ENCODE assay signal across 8 cellular contexts in genomic region chr12:84502907-84503787, GRCh38.
DNase-seq lines count a peak whose midpoint lies in the region; ATAC-seq, FAIRE-seq and TF ChIP-seq lines count a peak whose summit lies in the region.

No MANE protein-coding gene starts in this region.

- H3K4me1 ChIP-seq in A673 (ENCODE audit: insufficient read depth, low read length, poor library complexity, severe bottlenecking) (peaks cover under 1% of the 10 kb centered on the region), HCT116 (ENCODE audit: control insufficient read depth in 1 of 2, insufficient read depth in 2 of 2, low read length in 2 of 2) (peaks cover 0 to 16% of the 10 kb centered on the region in 2 experiments; a peak in 2 of 4 replicates), MM.1S (ENCODE audit: low read length) (no peaks in the 10 kb centered on the region), small intestine (ENCODE audit: control insufficient read depth in 2 of 2, insufficient read depth in 1 of 2, low read depth in 1 of 2, low read length in 1 of 2) (no peaks in the 10 kb centered on the region)

- BruUV-seq in A673 (replicated peaks; lab: Mats Ljungman, UMichigan), result no TSS peak
- no TSS peak for BruUV-seq in HCT116 (replicated peaks; lab: Mats Ljungman, UMichigan)

- H3K9me3 Mint-ChIP-seq in glutamatergic neuron (ENCODE audit: unreplicated experiment), result no peaks in the 10 kb centered on the region

- H3K27me3 ChIP-seq in A673 (replicated peaks; ENCODE audit: insufficient read depth, low read depth, low read length, poor library complexity) (no peaks in the 10 kb centered on the region), HCT116 (ENCODE audit: insufficient read depth, low read length) (no peaks in the 10 kb centered on the region), MM.1S (replicated peaks; ENCODE audit: insufficient read depth, low read length) (no peaks in the 10 kb centered on the region), small intestine (ENCODE audit: control insufficient read depth in 2 of 2, insufficient read depth in 2 of 2, low read length in 2 of 2) (no peaks in the 10 kb centered on the region)

- H3K27ac ChIP-seq in A673 (ENCODE audit: low read depth, low read length, poor library complexity, severe bottlenecking), result no peak overlapping the region
- H3K27ac ChIP-seq in HCT116 (ENCODE audit: low read depth, low read length), result no peak overlapping the region
- no peak overlapping the region for H3K27ac ChIP-seq in MM.1S (ENCODE audit: low read length)
- no peak overlapping the region for H3K27ac ChIP-seq in small intestine (ENCODE audit: low read depth in 1 of 2, low read length in 1 of 2)

- DNase-seq in A673 (ENCODE audit: low spot score) (peak; percentile 74), GM04503 (ENCODE audit: low read depth) (peak; percentile 26), HCT116 (ENCODE audit: low read depth, low spot score) (peak; percentile 42), MM.1S (peak; percentile 60), UCSD-AML1 (lab: John Stamatoyannopoulos, UW; ENCODE audit: unreplicated experiment) (peak; percentile 12), glutamatergic neuron (peak; percentile 64), small intestine (peak; percentile 27)
- no peak for DNase-seq in activated naive CD4-positive, alpha-beta T cell treated with Interleukin-2 at 50 U/mL for 16 hours

- POLR2A ChIA-PET in A673 (lab: Charles Lee; ENCODE audit: low non-redundant PET), result no interaction called here
- POLR2A ChIA-PET in HCT116 (lab: Charles Lee), result no interaction called here

- CTCF ChIA-PET in A673 (lab: Charles Lee), result interaction anchor here (0.5 to 1.7 kb wide), 4 partner anchors 339 to 1817 kb away, joined by 3 to 8 read pairs (median 6); no protein-coding TSS in a partner anchor
- CTCF ChIA-PET in HCT116 (lab: Charles Lee), result interaction anchor here (0.7 to 1.8 kb wide), 6 partner anchors 339 to 1816 kb away, joined by 3 to 11 read pairs (median 4); no protein-coding TSS in a partner anchor

- H3K4me3 Mint-ChIP-seq in glutamatergic neuron (ENCODE audit: unreplicated experiment), result no peak overlapping the region

- H3K27ac Mint-ChIP-seq in glutamatergic neuron (ENCODE audit: unreplicated experiment), result no peak overlapping the region

- no peaks in the 10 kb centered on the region for H3F3A ChIP-seq in MM.1S (ENCODE audit: insufficient read depth, low read length)

- H4K20me1 ChIP-seq in HCT116 (ENCODE audit: insufficient read depth), result no peaks in the 10 kb centered on the region
- H4K20me1 ChIP-seq in MM.1S (ENCODE audit: insufficient read depth, low read length), result no peaks in the 10 kb centered on the region

- ATAC-seq in HCT116, result peak; percentile 90

- peak; percentile 76 for TF ChIP-seq CTCF in A673 (conservative IDR thresholded peaks at IDR 0.05; ENCODE audit: low read depth, low read length)
- TF ChIP-seq CTCF in HCT116 (IDR thresholded peaks at IDR 0.05 in 2 of 3, conservative IDR thresholded peaks at IDR 0.05 in 1 of 3; ENCODE audit: borderline replicate concordance in 1 of 3, insufficient read depth in 1 of 3, low read depth in 2 of 3, low read length in 2 of 3), result peak; percentile 41 to 77 (median 65); a peak in 5 of 6 replicates
- peak; percentile 69 for TF ChIP-seq CTCF in MM.1S (IDR thresholded peaks at IDR 0.05; ENCODE audit: low read length)
- TF ChIP-seq CTCF in glutamatergic neuron (IDR thresholded peaks at IDR 0.05; ENCODE audit: partially characterized antibody, unreplicated experiment), result peak; percentile 67

- H3K27me3 Mint-ChIP-seq in glutamatergic neuron (ENCODE audit: unreplicated experiment), result no peaks in the 10 kb centered on the region

- H3K9me3 ChIP-seq in A673 (ENCODE audit: low read depth, low read length, poor library complexity, severe bottlenecking), result no peaks in the 10 kb centered on the region
- no peaks in the 10 kb centered on the region for H3K9me3 ChIP-seq in HCT116 (ENCODE audit: control insufficient read depth in 1 of 2, insufficient read depth in 1 of 2, low read depth in 1 of 2, low read length in 2 of 2)
- no peaks in the 10 kb centered on the region for H3K9me3 ChIP-seq in MM.1S (replicated peaks; ENCODE audit: insufficient read depth, low read length)
- no peaks in the 10 kb centered on the region for H3K9me3 ChIP-seq in small intestine (ENCODE audit: control insufficient read depth, low read depth)

- intact Hi-C loops in A673 (cut with micrococcal nuclease; ENCODE audit: unreplicated experiment), result loop anchor here (2.0 to 10.0 kb wide), 4 partner anchors 676 to 1976 kb away; partner anchors contain the start of gene TMTC2
- intact Hi-C loops in HCT116 (cut with micrococcal nuclease), result loop anchor here (1.0 to 10.0 kb wide), 5 partner anchors 342 to 1976 kb away; partner anchors contain the start of gene TMTC2

- no peak overlapping the region for H3K9ac ChIP-seq in HCT116 (ENCODE audit: low read length)
- H3K9ac ChIP-seq in MM.1S (ENCODE audit: low read length), result no peak overlapping the region

- H3K4me1 Mint-ChIP-seq in glutamatergic neuron (ENCODE audit: low read depth, unreplicated experiment), result peaks cover 9% of the 10 kb centered on the region

- no peaks in the 10 kb centered on the region for H3K36me3 Mint-ChIP-seq in glutamatergic neuron (ENCODE audit: unreplicated experiment)

- H3K4me3 ChIP-seq in A673 (ENCODE audit: low read depth, low read length, poor library complexity, severe bottlenecking) (no peak overlapping the region), HCT116 (replicated peaks in 1 of 2; ENCODE audit: low read depth in 1 of 2, low read length in 2 of 2) (no peak overlapping the region), MM.1S (ENCODE audit: low read length) (no peak overlapping the region), small intestine (ENCODE audit: low read depth in 1 of 2, low read length in 2 of 2) (no peak overlapping the region)

- RAD21 ChIA-PET in HCT116 (lab: Charles Lee; ENCODE audit: low non-redundant PET in 1 of 2, low total read pairs in 2 of 2, uncharacterized antibody in 2 of 2, unreplicated experiment in 2 of 2), result interaction anchor here in 1 of 2 experiments (1.0 to 1.4 kb wide), 2 partner anchors 677 to 1745 kb away, joined by 3 to 4 read pairs; no protein-coding TSS in a partner anchor

- no peaks in the 10 kb centered on the region for H3K79me2 ChIP-seq in HCT116 (ENCODE audit: insufficient read depth, low read length)
- H3K79me2 ChIP-seq in MM.1S (ENCODE audit: low read length), result no peaks in the 10 kb centered on the region

- FAIRE-seq in small intestine (lab: Jason Lieb, UNC), result no peak

- 49 to 54% (median 51%) methylated on average over 4 of the region's 4 CpGs for whole genome bisulfite sequencing in small intestine, 3 donors

- H3K9me2 ChIP-seq in HCT116 (ENCODE audit: insufficient read depth), result no peaks in the 10 kb centered on the region
- H3K9me2 ChIP-seq in MM.1S (replicated peaks; ENCODE audit: insufficient read depth, low read length), result no peaks in the 10 kb centered on the region

- no peak overlapping the region for H2AFZ ChIP-seq in HCT116 (ENCODE audit: low read depth, low read length, poor library complexity, severe bottlenecking)
- no peak overlapping the region; the same call in 1 of the 2 replicates for H2AFZ ChIP-seq in MM.1S (ENCODE audit: low read length)

- H3K4me2 ChIP-seq in HCT116 (ENCODE audit: low read length), result no peak overlapping the region
- H3K4me2 ChIP-seq in MM.1S (ENCODE audit: low read depth, low read length), result no peak overlapping the region

- H3K36me3 ChIP-seq in A673 (ENCODE audit: insufficient read depth, low read length, poor library complexity, severe bottlenecking), result no peaks in the 10 kb centered on the region
- H3K36me3 ChIP-seq in HCT116 (ENCODE audit: control insufficient read depth in 1 of 2, insufficient read depth in 2 of 2, low read length in 2 of 2), result no peaks in the 10 kb centered on the region
- H3K36me3 ChIP-seq in MM.1S (replicated peaks; ENCODE audit: insufficient read depth, low read length), result no peaks in the 10 kb centered on the region
- no peaks in the 10 kb centered on the region for H3K36me3 ChIP-seq in small intestine (ENCODE audit: control insufficient read depth in 2 of 2, insufficient read depth in 2 of 2, low read length in 2 of 2)

- TF ChIP-seq POLR2A in HCT116 (IDR thresholded peaks at IDR 0.05; ENCODE audit: borderline replicate concordance, extremely low read depth, insufficient read depth, insufficient read length), result no peak

- peak; percentile 78 for TF ChIP-seq RAD21 in HCT116 (IDR thresholded peaks at IDR 0.05; ENCODE audit: low read depth)

TF ChIP-seq in HCT116, 20 proteins besides CTCF, POLR2A, EP300 and RAD21:
- no peak for TF ChIP-seq POLR2AphosphoS5 (IDR thresholded peaks at IDR 0.05; ENCODE audit: low read depth, low read length)
- no peak for TF ChIP-seq SIN3A (IDR thresholded peaks at IDR 0.05; ENCODE audit: low read depth)
- no peak for TF ChIP-seq ELF1 (IDR thresholded peaks at IDR 0.05; ENCODE audit: borderline replicate concordance, low read depth)
- TF ChIP-seq JUND (IDR thresholded peaks at IDR 0.05), result no peak
- no peak for TF ChIP-seq ZNF274 (IDR thresholded peaks at IDR 0.05; ENCODE audit: low read depth, low read length)
- no peak for TF ChIP-seq EZH2phosphoT487 (IDR thresholded peaks at IDR 0.05; ENCODE audit: borderline replicate concordance)
- no peak for TF ChIP-seq ZFX (IDR thresholded peaks at IDR 0.05)
- no peak for TF ChIP-seq TCF7L2 (IDR thresholded peaks at IDR 0.05; ENCODE audit: borderline replicate concordance, extremely low read depth, insufficient read depth, insufficient read length)
- TF ChIP-seq YY1 (IDR thresholded peaks at IDR 0.05; ENCODE audit: extremely low read depth, insufficient replicate concordance, low read depth, low read length), result no peak
- TF ChIP-seq FOSL1 (IDR thresholded peaks at IDR 0.05; ENCODE audit: low read depth), result no peak
